Comparison of ENCODE assay signal across 8 cellular contexts in the genomic region with DNA sequence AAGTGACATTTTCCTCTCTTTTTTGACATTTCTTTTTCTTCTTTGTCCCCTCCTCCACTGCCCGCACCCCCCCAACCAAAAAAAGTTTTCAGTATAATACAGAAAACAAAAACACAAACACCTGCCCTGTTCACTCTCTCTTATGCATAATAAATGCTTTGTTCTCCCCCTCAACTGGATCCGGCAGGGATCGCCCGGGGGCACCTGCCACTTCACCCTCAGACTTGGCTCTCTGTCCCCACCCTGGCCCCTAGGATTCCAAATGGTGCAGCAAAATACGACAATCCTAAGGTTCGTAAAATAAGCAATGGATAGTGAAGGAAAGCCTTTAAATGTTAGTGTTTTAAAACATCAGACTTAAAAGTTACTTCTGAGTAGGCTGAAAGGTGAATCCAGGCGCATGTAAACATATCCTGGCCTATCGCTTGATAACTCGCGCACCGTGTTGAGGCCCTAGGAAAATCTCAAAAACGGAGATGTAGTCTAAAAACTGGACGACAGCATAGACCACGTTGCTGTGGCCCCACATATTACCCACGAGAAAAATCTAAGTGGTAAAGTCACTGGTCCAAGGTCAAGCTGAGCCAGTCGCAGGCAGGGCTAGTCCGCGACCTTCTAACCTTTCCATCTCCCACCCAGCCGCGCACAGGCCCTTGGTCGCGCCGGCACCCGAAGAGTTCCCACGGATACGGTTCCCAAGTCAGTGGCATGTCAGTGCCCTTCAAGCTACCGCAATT.
DNase-seq lines count a peak whose midpoint lies in the region; ATAC-seq and TF ChIP-seq lines count a peak whose summit lies in the region.

No MANE protein-coding gene starts in this region.

- CTCF ChIA-PET in Panc1 (lab: Charles Lee) = no interaction called here

- DNase-seq in CD14-positive monocyte (ENCODE audit: low spot score) = no peak
- DNase-seq in Panc1 (ENCODE audit: low read depth, low spot score) = no peak
- no peak for DNase-seq in esophagus squamous epithelium (lab: John Stamatoyannopoulos, UW)
- DNase-seq in NCI-H146 treated with DMSO at 0.1 percent for 48 hours (lab: John Stamatoyannopoulos, UW; ENCODE audit: unreplicated experiment) = no peak
- no peak for DNase-seq in HK-2 (ENCODE audit: unreplicated experiment)
- no peak for DNase-seq in islet precursor cell

- WGBS in esophagus squamous epithelium, 2 donors = 41 to 43% methylated on average over 27 of the region's 27 CpGs

- no peak for TF ChIP-seq CTCF in CD14-positive monocyte (IDR thresholded peaks at IDR 0.05)
- TF ChIP-seq CTCF in Panc1 (IDR thresholded peaks at IDR 0.05) = no peak
- no peak for TF ChIP-seq CTCF in esophagus squamous epithelium (IDR thresholded peaks at IDR 0.05)

- intact Hi-C loops in CD14-positive monocyte (cut with micrococcal nuclease) (no loop called here), Panc1 (cut with micrococcal nuclease; ENCODE audit: unreplicated experiment) (no loop called here), esophagus squamous epithelium (cut with DNase I) (no loop called here)

- peak overlapping the region; percentile 83 to 87 for H3K4me3 ChIP-seq in Panc1 (ENCODE audit: low read depth in 2 of 2, low read length in 2 of 2)
- H3K4me3 ChIP-seq in esophagus squamous epithelium = peak overlapping the region; percentile 62 to 87 (median 80)
- peak overlapping the region; percentile 98 for H3K4me3 ChIP-seq in neuron (ENCODE audit: low read length)

- peaks cover 57 to 76% (median 60%) of the 10 kb centered on the region in 3 donors for H3K27me3 Mint-ChIP-seq in CD14-positive monocyte (ENCODE audit: low read depth in 3 of 3)

- peaks cover 3 to 7% of the 10 kb centered on the region in 2 donors for H3K36me3 Mint-ChIP-seq in CD14-positive monocyte

- in situ Hi-C loops in Panc1 (cut with HindIII; ENCODE audit: low pct_unique_long_range_greater_than_20kb, low sequenced_read_pairs) = no loop called here

- H3K9me3 ChIP-seq in Panc1 (ENCODE audit: control insufficient read depth, insufficient read depth, low read depth, low read length) (no peaks in the 10 kb centered on the region), esophagus squamous epithelium (no peaks in the 10 kb centered on the region), neuron (ENCODE audit: low read length) (no peaks in the 10 kb centered on the region)

- H3K9me3 Mint-ChIP-seq in CD14-positive monocyte = peaks cover 2 to 17% (median 14%) of the 10 kb centered on the region in 7 donors

- H3K36me3 ChIP-seq in Panc1 (ENCODE audit: control insufficient read depth, insufficient read depth, low read length) = peaks cover 20% of the 10 kb centered on the region; the same call in 1 of the 2 replicates
- H3K36me3 ChIP-seq in esophagus squamous epithelium = peaks cover 0 to 17% (median 0%) of the 10 kb centered on the region in 3 donors
- peaks cover 32% of the 10 kb centered on the region for H3K36me3 ChIP-seq in neuron (ENCODE audit: insufficient read depth, low read length)

- H3K27ac ChIP-seq in Panc1 (ENCODE audit: low read length) (peak overlapping the region; percentile 100), esophagus squamous epithelium (peak overlapping the region; percentile 81 to 96 (median 94))

- peaks cover 7% of the 10 kb centered on the region for H3K4me1 Mint-ChIP-seq in CD14-positive monocyte

- peak overlapping the region; percentile 66 to 91 for H3K4me3 Mint-ChIP-seq in CD14-positive monocyte

- ATAC-seq in Panc1 (peak; percentile 7; the same call in 1 of the 2 replicates), GM21619 (IDR thresholded peaks at IDR 0.05; ENCODE audit: unreplicated experiment) (no peak)

- no peak overlapping the region for H3K27ac Mint-ChIP-seq in CD14-positive monocyte

- POLR2A ChIA-PET in Panc1 (lab: Charles Lee) = interaction anchor here (1.2 kb wide), 1 partner anchor 34 kb away, joined by 3 read pairs; no protein-coding TSS in a partner anchor

- H3K27me3 ChIP-seq in Panc1 (ENCODE audit: control insufficient read depth, insufficient read depth, low read length) (no peaks in the 10 kb centered on the region), esophagus squamous epithelium (peaks cover 0 to 18% (median 2%) of the 10 kb centered on the region in 4 donors), neuron (ENCODE audit: insufficient read depth, low read length) (no peaks in the 10 kb centered on the region)

- no peak for TF ChIP-seq POLR2A in esophagus squamous epithelium (IDR thresholded peaks at IDR 0.05)

- H3K4me1 ChIP-seq in Panc1 (ENCODE audit: control insufficient read depth, insufficient read depth, low read length) (peaks cover 55% of the 10 kb centered on the region), esophagus squamous epithelium (peaks cover 0 to 29% (median 4%) of the 10 kb centered on the region in 3 donors), neuron (ENCODE audit: insufficient read depth, low read length) (peaks cover 26% of the 10 kb centered on the region)

- BruUV-seq in Panc1 (replicated peaks; lab: Mats Ljungman, UMichigan) = no TSS peak

- H2AFZ ChIP-seq in neuron (ENCODE audit: low read depth, low read length) = peak overlapping the region; percentile 54
